ENCODE assay signal across 7 cellular contexts in the genomic region with DNA sequence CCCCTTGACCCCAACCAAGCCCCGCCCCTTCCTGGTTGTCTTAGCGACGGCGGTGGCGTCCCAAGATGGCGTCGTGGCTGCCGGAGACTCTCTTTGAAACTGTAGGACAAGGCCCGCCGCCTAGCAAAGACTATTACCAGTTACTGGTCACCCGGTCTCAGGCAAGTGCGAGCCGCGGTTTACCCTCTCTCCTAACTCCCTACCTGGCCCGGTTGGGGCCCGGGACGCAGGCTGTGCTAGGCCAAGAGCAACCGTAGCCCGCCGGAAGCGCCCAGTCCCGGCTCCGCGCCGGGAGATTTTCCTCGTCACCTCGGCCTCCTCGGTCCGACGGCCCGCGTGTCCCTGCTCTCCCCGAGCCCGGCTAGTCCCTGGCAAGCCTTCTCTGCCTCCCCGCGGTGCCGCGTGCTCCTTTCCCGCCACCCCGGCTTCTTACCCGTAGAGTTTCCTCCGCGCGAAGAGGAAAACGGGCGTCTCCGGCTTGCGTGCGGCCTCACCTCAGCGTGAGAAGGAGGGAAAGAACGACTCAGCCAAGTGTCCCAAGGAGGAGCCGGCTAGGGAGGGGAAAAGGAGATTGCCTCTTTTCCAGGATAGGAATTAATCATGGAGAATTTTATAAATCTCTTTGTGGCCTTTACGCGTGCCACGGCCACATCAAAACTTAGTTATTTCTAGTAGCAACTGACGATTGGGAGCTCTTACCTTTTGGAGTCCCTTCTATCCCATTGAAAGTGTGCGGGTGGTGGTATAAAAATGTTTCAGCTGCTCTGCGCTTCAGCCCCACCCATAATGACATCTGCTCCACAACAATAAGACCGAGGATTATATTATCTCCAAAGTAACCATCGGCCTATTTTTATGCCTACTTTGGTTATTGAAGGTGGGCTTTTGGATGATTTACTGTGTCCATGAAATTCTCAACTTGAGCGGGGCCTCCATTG. TPM values are rescaled to one million over a fixed set of nuclear protein-coding genes. Genes with fewer than 3 reads are reported as not detected.
DNase-seq lines count a peak whose midpoint lies in the region; ATAC-seq, FAIRE-seq and TF ChIP-seq lines count a peak whose summit lies in the region.

A gene with protein sequence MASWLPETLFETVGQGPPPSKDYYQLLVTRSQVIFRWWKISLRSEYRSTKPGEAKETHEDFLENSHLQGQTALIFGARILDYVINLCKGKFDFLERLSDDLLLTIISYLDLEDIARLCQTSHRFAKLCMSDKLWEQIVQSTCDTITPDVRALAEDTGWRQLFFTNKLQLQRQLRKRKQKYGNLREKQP (plus strand): TSS at position 55 of the 938 bp plus-strand sequence. CDS start 11 bp downstream, at position 66.

- DNase-seq in GM18507 (ENCODE audit: extremely low spot score, insufficient read length, low read depth) (peak; percentile 74), NCI-H146 treated with DMSO at 0.1 percent for 48 hours (lab: John Stamatoyannopoulos, UW; ENCODE audit: unreplicated experiment) (peak; percentile 48), T47D (ENCODE audit: low read depth in 1 of 2, low spot score in 1 of 2) (peak; percentile 33 to 64), kidney epithelial cell (ENCODE audit: low read depth) (peak; percentile 7)
- DNase-seq in T-helper 2 cell treated with Interferon-gamma antibody and Interleukin-4, amounts not matched to agents 5 μg/mL and 100 μg/mL, for 36 hours (ENCODE audit: low spot score): peak; percentile 88
- DNase-seq in stimulated activated CD4-positive, alpha-beta T cell treated with anti-CD3 and anti-CD28 coated beads, Interleukin-1b, Interleukin-23, amount 100 ng/mL, for 24 hours (ENCODE audit: low read depth in 4 of 4, low spot score in 1 of 4): peak; percentile 79 to 90 (median 82)

- no peak for TF ChIP-seq CTCF in kidney epithelial cell (IDR thresholded peaks at IDR 0.05; ENCODE audit: insufficient read depth, low read length, poor library complexity, severe bottlenecking)

- in situ Hi-C loops in T47D (cut with HindIII; ENCODE audit: low pct_unique_long_range_greater_than_20kb, low sequenced_read_pairs): no loop called here

- peak within 1 kb of the TSS; percentile 98 for H3K4me3 ChIP-seq in kidney epithelial cell (ENCODE audit: low read depth, low read length)

- H3K27me3 Mint-ChIP-seq in T-helper 2 cell treated with Interferon-gamma antibody and Interleukin-4, amounts not matched to agents 5 μg/mL and 100 μg/mL, for 36 hours (ENCODE audit: low read depth): no peaks in the 10 kb centered on the region

- peaks cover 17% of the 10 kb centered on the region for H3K36me3 Mint-ChIP-seq in T-helper 2 cell treated with Interferon-gamma antibody and Interleukin-4, amounts not matched to agents 5 μg/mL and 100 μg/mL, for 36 hours (ENCODE audit: low read depth)

- peak within 1 kb of the TSS; percentile 99 for H3K4me3 Mint-ChIP-seq in T-helper 2 cell treated with Interferon-gamma antibody and Interleukin-4, amounts not matched to agents 5 μg/mL and 100 μg/mL, for 36 hours

- H3K36me3 ChIP-seq in kidney epithelial cell (ENCODE audit: control insufficient read depth, insufficient read depth, low read length): no peaks in the 10 kb centered on the region

- peak; percentile 60 for FAIRE-seq in GM18507 (lab: Jason Lieb, UNC)

- H3K27ac Mint-ChIP-seq in T-helper 2 cell treated with Interferon-gamma antibody and Interleukin-4, amounts not matched to agents 5 μg/mL and 100 μg/mL, for 36 hours: peak within 1 kb of the TSS; percentile 97

- peaks cover 37% of the 10 kb centered on the region for H3K4me1 Mint-ChIP-seq in T-helper 2 cell treated with Interferon-gamma antibody and Interleukin-4, amounts not matched to agents 5 μg/mL and 100 μg/mL, for 36 hours (ENCODE audit: low read depth)

- no peaks in the 10 kb centered on the region for H3K9me3 Mint-ChIP-seq in T-helper 2 cell treated with Interferon-gamma antibody and Interleukin-4, amounts not matched to agents 5 μg/mL and 100 μg/mL, for 36 hours

- ATAC-seq in HG02763 (IDR thresholded peaks at IDR 0.05; ENCODE audit: unreplicated experiment): peak; percentile 63

- no peaks in the 10 kb centered on the region for H3K27me3 ChIP-seq in kidney epithelial cell (ENCODE audit: control insufficient read depth, insufficient read depth, low read length)

RNA-seq across cellular contexts. Expression of the gene that starts here (rescaled TPM):
- total RNA-seq in kidney epithelial cell: 3.5 and 4.2 TPM in 2 replicates

Comparison
In these comparisons a context has a peak if more than half of its experiments do, and no peak if none do; other contexts are left out.
1. Peak in every context shown above with its lines: DNase-seq, ATAC-seq and H3K4me3 ChIP-seq.
2. DNase-seq: peak in every context shown above with its lines; median percentile 88 in T-helper 2 cell treated with Interferon-gamma antibody and Interleukin-4, amounts not matched to agents 5 μg/mL and 100 μg/mL, for 36 hours; 82 in stimulated activated CD4-positive, alpha-beta T cell treated with anti-CD3 and anti-CD28 coated beads, Interleukin-1b, Interleukin-23, amount 100 ng/mL, for 24 hours; 74 in GM18507; 48 in T47D; 48 in NCI-H146 treated with DMSO at 0.1 percent for 48 hours; 7 in kidney epithelial cell.